Comparison of ENCODE assay signal across 9 cellular contexts in the genomic region with DNA sequence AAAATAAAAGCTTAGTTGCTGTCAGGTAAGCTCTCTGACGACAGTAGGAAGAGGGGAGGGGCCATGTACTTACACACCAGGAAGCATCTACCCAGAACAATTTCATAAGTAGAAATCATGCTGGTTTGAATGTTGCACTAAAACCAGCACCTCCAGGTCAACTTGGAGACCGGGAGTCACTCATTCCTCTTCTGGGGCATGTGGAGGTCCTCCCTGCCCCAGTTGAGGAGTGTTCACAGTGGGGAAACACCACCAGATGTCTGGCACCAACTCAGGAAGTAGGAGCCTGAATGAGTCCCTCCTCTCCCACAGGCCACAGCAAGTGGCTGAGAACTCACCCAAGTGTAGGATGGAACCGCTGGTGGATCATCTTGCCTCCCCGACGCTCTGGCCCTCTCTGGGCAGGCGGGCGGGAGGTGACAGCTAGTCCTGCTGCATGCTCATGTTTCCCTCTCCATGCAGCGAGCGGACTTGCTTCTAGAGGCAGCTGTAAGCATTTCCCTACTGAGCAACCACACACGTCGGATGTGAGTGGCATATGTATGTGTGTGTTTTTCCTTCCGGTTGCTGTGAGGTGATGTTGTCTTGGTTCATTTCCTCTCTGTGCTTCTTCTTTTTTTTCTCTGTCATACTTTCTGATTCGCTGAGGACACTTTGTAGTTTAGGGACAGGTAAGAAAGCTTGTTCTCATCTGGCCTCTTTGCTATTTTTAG.
DNase-seq lines count a peak whose midpoint lies in the region; ATAC-seq and TF ChIP-seq lines count a peak whose summit lies in the region.
"Had no signal": no experiment of that assay in that cellular context is flagged by ENCODE, and none has a peak within 500 bp of the region (broad histone marks: within the 10 kb centered on the region; RNA-seq: fewer than 3 reads in every experiment).

No MANE protein-coding gene starts in this region.

- no peak overlapping the region for H3K9ac ChIP-seq in endodermal cell (ENCODE audit: extremely low read depth, low read length, poor library complexity, severe bottlenecking)
- H3K9ac ChIP-seq: parathyroid adenoma had no signal

- H3K9me3 Mint-ChIP-seq in endodermal cell, result peaks cover 10% of the 10 kb centered on the region
- no peaks in the 10 kb centered on the region for H3K9me3 Mint-ChIP-seq in endothelial cell (ENCODE audit: unreplicated experiment)

- H3K4me3 ChIP-seq in endodermal cell (ENCODE audit: low read length), result no peak overlapping the region

- H3K4me1 Mint-ChIP-seq in endodermal cell (peaks cover 28% of the 10 kb centered on the region), endothelial cell (ENCODE audit: unreplicated experiment) (no peaks in the 10 kb centered on the region)

- H3K36me3 Mint-ChIP-seq in endodermal cell (ENCODE audit: low read depth) (no peaks in the 10 kb centered on the region), endothelial cell (ENCODE audit: low read depth, unreplicated experiment) (no peaks in the 10 kb centered on the region)

- WGBS in endodermal cell (ENCODE audit: insufficient coverage in 1 of 2, insufficient read length in 1 of 2), 2 experiments, result 94% methylated on average over 6 to 12 of the region's 13 CpGs

- H3K27ac Mint-ChIP-seq in endodermal cell (no peak overlapping the region), endothelial cell (ENCODE audit: unreplicated experiment) (no peak overlapping the region)

- H3K9me3 ChIP-seq in endodermal cell (ENCODE audit: control insufficient read depth, low read length), result peaks cover 12% of the 10 kb centered on the region

- no peak overlapping the region for H3K27ac ChIP-seq in endodermal cell (ENCODE audit: low read depth, low read length)
- H3K27ac ChIP-seq: parathyroid adenoma had no signal

- peak; percentile 36 for DNase-seq in GM19238 (ENCODE audit: insufficient read length, low spot score)
- peak; percentile 60 for DNase-seq in activated CD4-positive, CD25-positive, alpha-beta regulatory T cell treated with anti-CD3 and anti-CD28 coated beads, Interleukin-2, amount 50 U/mL, for 72 hours
- peak; percentile 49 for DNase-seq in endodermal cell
- peak; percentile 32 to 41 for DNase-seq in stimulated activated CD4-positive, alpha-beta T cell treated with anti-CD3 and anti-CD28 coated beads, Interleukin-2, amount 100 ng/mL, for 48 hours
- DNase-seq in endothelial cell (ENCODE audit: low spot score), result no peak
- DNase-seq in retina, result no peak
- DNase-seq in NCI-H748 (lab: John Stamatoyannopoulos, UW; ENCODE audit: unreplicated experiment), result no peak

- H3K27me3 ChIP-seq in endodermal cell (ENCODE audit: control insufficient read depth, insufficient read depth, low read length, poor library complexity, severe bottlenecking), result no peaks in the 10 kb centered on the region

- no peaks in the 10 kb centered on the region for H3K36me3 ChIP-seq in endodermal cell (ENCODE audit: control insufficient read depth, insufficient read depth, low read length)

- no peak for TF ChIP-seq CTCF in endodermal cell (conservative IDR thresholded peaks at IDR 0.05)
- TF ChIP-seq CTCF in endothelial cell (IDR thresholded peaks at IDR 0.05; ENCODE audit: unreplicated experiment), result no peak

- peak; percentile 76 for ATAC-seq in HG03196 (IDR thresholded peaks at IDR 0.05; ENCODE audit: unreplicated experiment)

- peaks cover 6% of the 10 kb centered on the region for H3K4me1 ChIP-seq in endodermal cell (ENCODE audit: control insufficient read depth, insufficient read depth, low read length)
- H3K4me1 ChIP-seq: parathyroid adenoma had no signal

- H3K4me3 Mint-ChIP-seq in endodermal cell, result no peak overlapping the region
- H3K4me3 Mint-ChIP-seq in endothelial cell (ENCODE audit: unreplicated experiment), result no peak overlapping the region

- H3K27me3 Mint-ChIP-seq in endodermal cell (ENCODE audit: insufficient read depth) (no peaks in the 10 kb centered on the region), endothelial cell (ENCODE audit: unreplicated experiment) (no peaks in the 10 kb centered on the region)

Comparison
In these comparisons a context has a peak if more than half of its experiments do, and no peak if none do; other contexts are left out.
1. DNase-seq: peak in GM19238 (single experiment), activated CD4-positive, CD25-positive, alpha-beta regulatory T cell treated with anti-CD3 and anti-CD28 coated beads, Interleukin-2, amount 50 U/mL, for 72 hours (single experiment), endodermal cell (single experiment) and stimulated activated CD4-positive, alpha-beta T cell treated with anti-CD3 and anti-CD28 coated beads, Interleukin-2, amount 100 ng/mL, for 48 hours (2 of 2); none in endothelial cell (single experiment), retina (single experiment) and NCI-H748 (single experiment).